25 cellular contexts compared by ENCODE assay signal in genomic region chr18:68467966-68468365, GRCh38.
DNase-seq lines count a peak whose midpoint lies in the region; ATAC-seq and TF ChIP-seq lines count a peak whose summit lies in the region.
"Had no signal": no experiment of that assay in that cellular context is flagged by ENCODE, and none has a peak within 500 bp of the region (broad histone marks: within the 10 kb centered on the region; RNA-seq: fewer than 3 reads in every experiment).

No MANE protein-coding gene starts in this region.

- H3K36me3 ChIP-seq in PC-9 (ENCODE audit: low read depth), result no peaks in the 10 kb centered on the region
- H3K36me3 ChIP-seq in osteoblast (ENCODE audit: insufficient read depth, low read length), result no peaks in the 10 kb centered on the region
- H3K36me3 ChIP-seq: brain microvascular endothelial cell, thyroid gland had no signal

- no peak overlapping the region for H3K4me3 ChIP-seq in PC-9
- no peak overlapping the region for H3K4me3 ChIP-seq in osteoblast (ENCODE audit: insufficient read depth, low read length)
- H3K4me3 ChIP-seq: mucosa of descending colon, thyroid gland had no signal

- no TSS peak for BruUV-seq in PC-9 (replicated peaks; lab: Mats Ljungman, UMichigan)

- H3K27me3 ChIP-seq in PC-9 (ENCODE audit: insufficient read depth, low read depth), result no peaks in the 10 kb centered on the region
- no peaks in the 10 kb centered on the region for H3K27me3 ChIP-seq in osteoblast (ENCODE audit: insufficient read depth, low read length)
- H3K27me3 ChIP-seq: brain microvascular endothelial cell, thyroid gland had no signal

- no peaks in the 10 kb centered on the region for H3K9me2 ChIP-seq in PC-9 (ENCODE audit: insufficient read depth)

- no peaks in the 10 kb centered on the region for H4K20me1 ChIP-seq in PC-9 (ENCODE audit: insufficient read depth)
- no peaks in the 10 kb centered on the region for H4K20me1 ChIP-seq in osteoblast (ENCODE audit: insufficient read depth, low read length)

- POLR2A ChIA-PET in PC-9 (lab: Charles Lee; ENCODE audit: unreplicated experiment), result no interaction called here

- CTCF ChIA-PET in PC-9 (lab: Charles Lee), result no interaction called here

- no peaks in the 10 kb centered on the region for H3F3A ChIP-seq in PC-9 (ENCODE audit: insufficient read depth, low read depth)

- no peaks in the 10 kb centered on the region for H3K9me3 ChIP-seq in PC-9 (ENCODE audit: insufficient read depth, low read depth)
- H3K9me3 ChIP-seq in osteoblast (ENCODE audit: low read depth, low read length), result no peaks in the 10 kb centered on the region
- H3K9me3 ChIP-seq: mucosa of descending colon, thyroid gland had no signal

- intact Hi-C loops in PC-9 (cut with micrococcal nuclease; ENCODE audit: unreplicated experiment) (no loop called here), head of caudate nucleus (cut with DNase I) (no loop called here)

- H2AFZ ChIP-seq in PC-9 (0 out of 2 replicates have a peak overlapping the region, but pooled peaks have one; percentile 49), osteoblast (ENCODE audit: low read length) (peak overlapping the region; percentile 44)

- TF ChIP-seq CTCF in PC-9 (conservative IDR thresholded peaks at IDR 0.05) (no peak), osteoblast (IDR thresholded peaks at IDR 0.05; ENCODE audit: extremely low read depth, low read depth, low read length) (no peak)

- H3K27ac ChIP-seq in PC-9 (no peak overlapping the region), osteoblast (ENCODE audit: low read depth, low read length) (no peak overlapping the region)
- H3K27ac ChIP-seq: 22Rv1, brain microvascular endothelial cell, C4-2B, thyroid gland had no signal

- ATAC-seq in HG02981 (IDR thresholded peaks at IDR 0.05; ENCODE audit: unreplicated experiment) (peak; percentile 71), GM21529 (IDR thresholded peaks at IDR 0.05; ENCODE audit: unreplicated experiment) (no peak), GM21447 (IDR thresholded peaks at IDR 0.05; ENCODE audit: unreplicated experiment) (no peak)
- ATAC-seq: activated CD4-positive, CD25-positive, alpha-beta regulatory T cell treated with anti-CD3 and anti-CD28 coated beads, Interleukin-2, amount 50 U/mL, for 24 hours; left cardiac atrium; mucosa of descending colon; sciatic nerve had no signal

- DNase-seq in NCI-H748 (lab: John Stamatoyannopoulos, UW; ENCODE audit: unreplicated experiment) (peak; percentile 70), NCI-H748 treated with DMSO at 0.1 percent for 48 hours (lab: John Stamatoyannopoulos, UW) (no peak), PC-9 (no peak), osteoblast (ENCODE audit: insufficient read length, low spot score, missing footprints) (no peak), head of caudate nucleus (no peak)
- DNase-seq: activated naive CD4-positive, alpha-beta T cell treated with anti-CD3 and anti-CD28 coated beads, Interleukin-2, amount 10 ng/mL, durations not matched to agents 7 days and 5 days; brain microvascular endothelial cell; dermis blood vessel endothelial cell; DMS79 treated with DMSO at 0.1 percent for 48 hours; hippocampal formation; left cardiac atrium; mucosa of descending colon; NCI-H1930; NCI-H526 treated with DMSO at 0.1 percent for 48 hours; occipital lobe; Right ventricle myocardium superior; stimulated activated CD4-positive, alpha-beta T cell treated with anti-CD3 and anti-CD28 coated beads, Interleukin-4, amount 100 ng/mL, for 4 hours; thyroid gland had no signal

- H3K79me2 ChIP-seq in PC-9 (ENCODE audit: low read depth) (no peaks in the 10 kb centered on the region), osteoblast (ENCODE audit: insufficient read depth, low read length) (no peaks in the 10 kb centered on the region)

- H3K4me2 ChIP-seq in PC-9 (0 out of 2 replicates have a peak overlapping the region, but pooled peaks have one; percentile 7), osteoblast (ENCODE audit: insufficient read depth, low read length) (no peak overlapping the region)

- H3K4me1 ChIP-seq in PC-9 (replicated peaks; ENCODE audit: insufficient read depth) (no peaks in the 10 kb centered on the region), osteoblast (ENCODE audit: insufficient read depth, low read length) (no peaks in the 10 kb centered on the region)
- H3K4me1 ChIP-seq: thyroid gland had no signal
